Comparison of ENCODE assay signal across 14 cellular contexts in genomic region chr15:20357139-20358065, GRCh38.
DNase-seq lines count a peak whose midpoint lies in the region; ATAC-seq and TF ChIP-seq lines count a peak whose summit lies in the region.
"Had no signal": no experiment of that assay in that cellular context is flagged by ENCODE, and none has a peak within 500 bp of the region (broad histone marks: within the 10 kb centered on the region; RNA-seq: fewer than 3 reads in every experiment).

No MANE protein-coding gene starts in this region.

- ATAC-seq in GM18873 (IDR thresholded peaks at IDR 0.05; ENCODE audit: low FRiP score, unreplicated experiment), result no peak

- no peaks in the 10 kb centered on the region for H4K20me1 ChIP-seq in BLaER1

- peak overlapping the region; percentile 60 for H3K27ac ChIP-seq in BLaER1
- H3K27ac ChIP-seq: SJSA1, vagina had no signal

- H3K4me2 ChIP-seq in BLaER1, result peak overlapping the region; percentile 70

- peak; percentile 37 for DNase-seq in GM13977 (ENCODE audit: low spot score)
- DNase-seq in ecto neural progenitor cell (ENCODE audit: low spot score), result peak; percentile 53
- DNase-seq in NCI-H510A (lab: John Stamatoyannopoulos, UW), result no peak
- DNase-seq in NCI-H146 (lab: John Stamatoyannopoulos, UW), result no peak
- DNase-seq in effector CD4-positive, alpha-beta T cell, result no peak
- DNase-seq: COR-L47, cortex of kidney, mammary epithelial cell, NCI-H226 had no signal

- no peaks in the 10 kb centered on the region for H3K9me3 ChIP-seq in BLaER1
- H3K9me3 ChIP-seq in neuron (ENCODE audit: low read length), result no peaks in the 10 kb centered on the region
- H3K9me3 ChIP-seq: SJSA1, vagina had no signal

- H3K27me3 ChIP-seq in BLaER1 (no peaks in the 10 kb centered on the region), neuron (ENCODE audit: insufficient read depth, low read length) (no peaks in the 10 kb centered on the region)
- H3K27me3 ChIP-seq: SJSA1, vagina had no signal

- no peak for TF ChIP-seq CTCF in GM13977 (IDR thresholded peaks at IDR 0.05; ENCODE audit: extremely low read depth, insufficient read depth, missing control alignments)

- H3K4me1 ChIP-seq in BLaER1, result peaks cover 30% of the 10 kb centered on the region
- no peaks in the 10 kb centered on the region for H3K4me1 ChIP-seq in neuron (ENCODE audit: insufficient read depth, low read length)
- H3K4me1 ChIP-seq: SJSA1, vagina had no signal

- H3K36me3 ChIP-seq in BLaER1 (no peaks in the 10 kb centered on the region), neuron (ENCODE audit: insufficient read depth, low read length) (no peaks in the 10 kb centered on the region)
- H3K36me3 ChIP-seq: SJSA1, vagina had no signal

- peak overlapping the region; percentile 13 for H2AFZ ChIP-seq in neuron (ENCODE audit: low read depth, low read length)

- peak overlapping the region; percentile 23; the same call in 1 of the 2 replicates for H3K9ac ChIP-seq in BLaER1

- in situ Hi-C loops in GM13977 (cut with MboI; ENCODE audit: low pct_unique_long_range_greater_than_20kb, low sequenced_read_pairs, unreplicated experiment), result no loop called here

- H3K4me3 ChIP-seq in BLaER1 (no peak overlapping the region), neuron (ENCODE audit: low read length) (no peak overlapping the region)
- H3K4me3 ChIP-seq: SJSA1, vagina had no signal

Comparison
In these comparisons a context has a peak if more than half of its experiments do, and no peak if none do; other contexts are left out.
1. DNase-seq: peak in GM13977 (single experiment) and ecto neural progenitor cell (single experiment); none in NCI-H510A (single experiment), NCI-H146 (single experiment) and effector CD4-positive, alpha-beta T cell (single experiment).